Comparison of ENCODE assay signal across 9 cellular contexts in genomic region chr19:459724-460511, GRCh38. TPM values are rescaled to one million over a fixed set of nuclear protein-coding genes. Genes with fewer than 3 reads are reported as not detected.
DNase-seq lines count a peak whose midpoint lies in the region; ATAC-seq and TF ChIP-seq lines count a peak whose summit lies in the region.
"Had no signal": no experiment of that assay in that cellular context is flagged by ENCODE, and none has a peak within 500 bp of the region (broad histone marks: within the 10 kb centered on the region; RNA-seq: fewer than 3 reads in every experiment).

No MANE protein-coding gene starts in this region.

- H3K36me3 ChIP-seq in Panc1 (ENCODE audit: control insufficient read depth, insufficient read depth, low read length) (no peaks in the 10 kb centered on the region), breast epithelium (no peaks in the 10 kb centered on the region), skeletal muscle satellite cell (ENCODE audit: insufficient read depth, low read length) (no peaks in the 10 kb centered on the region)
- H3K36me3 ChIP-seq: BLaER1 treated with 17β-estradiol and CSF1 and Interleukin-3, amounts not matched to agents 10 nM and 100 nM had no signal

- H3K9me3 ChIP-seq in Panc1 (ENCODE audit: control insufficient read depth, insufficient read depth, low read depth, low read length): no peaks in the 10 kb centered on the region
- no peaks in the 10 kb centered on the region for H3K9me3 ChIP-seq in breast epithelium
- no peaks in the 10 kb centered on the region for H3K9me3 ChIP-seq in skeletal muscle satellite cell (replicated peaks; ENCODE audit: low read length)

- peak overlapping the region; percentile 29; the same call in 1 of the 2 replicates for H3K27ac ChIP-seq in Panc1 (ENCODE audit: low read length)
- H3K27ac ChIP-seq in breast epithelium: peak overlapping the region; percentile 87 to 89
- H3K27ac ChIP-seq: BLaER1 treated with 17β-estradiol and CSF1 and Interleukin-3, amounts not matched to agents 10 nM and 100 nM had no signal

- H3K4me1 ChIP-seq in Panc1 (ENCODE audit: control insufficient read depth, insufficient read depth, low read length): no peaks in the 10 kb centered on the region
- H3K4me1 ChIP-seq in breast epithelium: no peaks in the 10 kb centered on the region
- H3K4me1 ChIP-seq in skeletal muscle satellite cell (ENCODE audit: control insufficient read depth, insufficient read depth, low read length): no peaks in the 10 kb centered on the region
- H3K4me1 ChIP-seq: BLaER1 treated with 17β-estradiol and CSF1 and Interleukin-3, amounts not matched to agents 10 nM and 100 nM had no signal

- H3K9ac ChIP-seq in skeletal muscle satellite cell (ENCODE audit: low read depth, low read length): no peak overlapping the region
- H3K9ac ChIP-seq: BLaER1 treated with 17β-estradiol and CSF1 and Interleukin-3, amounts not matched to agents 10 nM and 100 nM had no signal

- BruUV-seq in Panc1 (replicated peaks; lab: Mats Ljungman, UMichigan): no TSS peak

- in situ Hi-C loops in Panc1 (cut with HindIII; ENCODE audit: low pct_unique_long_range_greater_than_20kb, low sequenced_read_pairs): no loop called here

- H3K27me3 ChIP-seq in Panc1 (ENCODE audit: control insufficient read depth, insufficient read depth, low read length): no peaks in the 10 kb centered on the region
- H3K27me3 ChIP-seq in breast epithelium: no peaks in the 10 kb centered on the region
- peaks cover 24% of the 10 kb centered on the region for H3K27me3 ChIP-seq in skeletal muscle satellite cell (ENCODE audit: control insufficient read depth, insufficient read depth, low read length)
- H3K27me3 ChIP-seq: BLaER1 treated with 17β-estradiol and CSF1 and Interleukin-3, amounts not matched to agents 10 nM and 100 nM had no signal

- CTCF ChIA-PET in Panc1 (lab: Charles Lee): no interaction called here

- H3K4me3 ChIP-seq in Panc1 (ENCODE audit: low read depth in 2 of 2, low read length in 2 of 2): peak overlapping the region; percentile 43 to 60
- H3K4me3 ChIP-seq in breast epithelium: peak overlapping the region; percentile 67 to 93 (median 76)
- H3K4me3 ChIP-seq in skeletal muscle satellite cell (ENCODE audit: low read length): peak overlapping the region; percentile 54
- H3K4me3 ChIP-seq: BLaER1 treated with 17β-estradiol and CSF1 and Interleukin-3, amounts not matched to agents 10 nM and 100 nM had no signal

- DNase-seq in NCI-H82 (lab: John Stamatoyannopoulos, UW) (peak; percentile 71), NCI-H82 treated with DMSO at 0.1 percent for 48 hours (lab: John Stamatoyannopoulos, UW; ENCODE audit: unreplicated experiment) (no peak), Panc1 (ENCODE audit: low read depth, low spot score) (no peak), breast epithelium (ENCODE audit: low spot score in 2 of 2) (peak; percentile 38 to 73), iris pigment epithelial cell (ENCODE audit: low read depth) (peak; percentile 42), NCI-H1048 (lab: John Stamatoyannopoulos, UW) (no peak)

- peak overlapping the region; percentile 62 for H3K4me2 ChIP-seq in skeletal muscle satellite cell (ENCODE audit: low read length)
- H3K4me2 ChIP-seq: BLaER1 treated with 17β-estradiol and CSF1 and Interleukin-3, amounts not matched to agents 10 nM and 100 nM had no signal

- ATAC-seq in Panc1 (peak; percentile 67), HG03521 (IDR thresholded peaks at IDR 0.05; ENCODE audit: unreplicated experiment) (no peak)

- TF ChIP-seq CTCF in Panc1 (IDR thresholded peaks at IDR 0.05) (no peak), breast epithelium (IDR thresholded peaks at IDR 0.05) (no peak)

- POLR2A ChIA-PET in Panc1 (lab: Charles Lee): no interaction called here

- no peak for TF ChIP-seq POLR2A in breast epithelium (IDR thresholded peaks at IDR 0.05)

- intact Hi-C loops in Panc1 (cut with micrococcal nuclease; ENCODE audit: unreplicated experiment) (no loop called here), breast epithelium (cut with DNase I; ENCODE audit: low total_unique reads) (no loop called here)

RNA-seq across cellular contexts. Expression of gene SHC2, which starts 0.9 kb away (rescaled TPM):
- total RNA-seq in Panc1 (2021; ENCODE audit: unreplicated experiment) (6.7 TPM), breast epithelium (10 to 100 TPM in 2 of 3 donors, 1 to 10 TPM in 1; 8.3 to 40.6 (median 21.8) TPM)
- 26.8 TPM for polyA plus RNA-seq in Panc1 (2012; ENCODE audit: insufficient read length)
- under 0.01 TPM in 1 of 2 replicates, not detected in the other for total RNA-seq in skeletal muscle satellite cell (2012; rRNA removed)

RNA-seq across cellular contexts. Expression of gene MADCAM1, which starts 36.4 kb away (rescaled TPM):
- total RNA-seq in Panc1 (2021; ENCODE audit: unreplicated experiment) (0.54 TPM), breast epithelium (under 1 TPM in 1 of 3 donors, not detected in 2; 0.66 TPM)
- polyA plus RNA-seq in Panc1 (2012; ENCODE audit: insufficient read length): 3.6 TPM
- total RNA-seq in skeletal muscle satellite cell (2012; rRNA removed): 0.22 TPM in 1 of 2 replicates, not detected in the other

RNA-seq across cellular contexts. Expression of gene TPGS1, which starts 47.4 kb away (rescaled TPM):
- 17.6 TPM for total RNA-seq in Panc1 (2021; ENCODE audit: unreplicated experiment)
- 19.7 TPM for polyA plus RNA-seq in Panc1 (2012; ENCODE audit: insufficient read length)
- 10 to 100 TPM; 77.7 to 98.9 (median 77.7) TPM for total RNA-seq in breast epithelium
- total RNA-seq in skeletal muscle satellite cell (2012; rRNA removed): 32.7 and 35.4 TPM in 2 replicates

RNA-seq across cellular contexts. Expression of gene C2CD4C, which starts 51.0 kb away (rescaled TPM):
- total RNA-seq in Panc1 (2021; ENCODE audit: unreplicated experiment) (13.6 TPM), breast epithelium (1 to 10 TPM in 1 of 3 donors, under 1 TPM in 2; 0.29 to 2.6 (median 0.80) TPM)
- polyA plus RNA-seq in Panc1 (2012; ENCODE audit: insufficient read length): 29.2 TPM
- total RNA-seq in skeletal muscle satellite cell (2012; rRNA removed): under 0.01 TPM in 1 of 2 replicates, not detected in the other

Comparison
In these comparisons a context has a peak if more than half of its experiments do, and no peak if none do; other contexts are left out.
1. DNase-seq: peak in NCI-H82 (single experiment), breast epithelium (2 of 2) and iris pigment epithelial cell (single experiment); none in NCI-H82 treated with DMSO at 0.1 percent for 48 hours (single experiment), Panc1 (single experiment) and NCI-H1048 (single experiment).
2. Peak in every context shown above with its lines, with median percentiles within 50 percentile points of each other: H3K4me3 ChIP-seq.